Comparison of ENCODE assay signal across 11 cellular contexts in the genomic region with DNA sequence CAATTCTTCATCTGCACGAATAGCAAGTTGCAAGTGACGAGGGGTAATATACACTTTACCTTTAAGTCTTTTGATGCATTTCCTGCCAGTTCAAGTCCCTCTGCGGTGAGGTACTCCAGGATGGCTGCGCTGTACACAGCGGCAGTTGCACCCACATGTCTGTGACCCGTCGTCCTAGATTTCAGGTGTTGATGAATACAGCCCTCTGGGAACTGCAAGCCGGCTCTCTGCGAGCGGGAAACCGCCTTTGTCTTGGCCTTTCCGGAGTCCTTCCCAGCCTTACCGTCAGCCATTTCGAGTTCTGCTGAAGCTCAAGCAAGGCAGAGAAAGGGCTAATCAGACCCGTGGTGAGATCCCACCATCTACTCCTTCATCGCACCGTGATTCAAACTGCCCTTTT. TPM values are rescaled to one million over a fixed set of nuclear protein-coding genes. Genes with fewer than 3 reads are reported as not detected.
A peak's percentile ranks its signal among the peaks of the same experiment; 100 is the strongest.
DNase-seq lines count a peak whose midpoint lies in the region; ATAC-seq and TF ChIP-seq lines count a peak whose summit lies in the region.
"Had no signal": no experiment of that assay in that cellular context is flagged by ENCODE, and none has a peak within 500 bp of the region (broad histone marks: within the 10 kb centered on the region; RNA-seq: fewer than 3 reads in every experiment).

No MANE protein-coding gene starts in this region.

- H3K4me3 Mint-ChIP-seq in CD14-positive monocyte: peak overlapping the region; percentile 23 to 58
- peak overlapping the region; percentile 69 to 95 (median 92) for H3K4me3 Mint-ChIP-seq in naive thymus-derived CD4-positive, alpha-beta T cell

- peaks cover 59% of the 10 kb centered on the region for H3K4me1 Mint-ChIP-seq in CD14-positive monocyte
- H3K4me1 Mint-ChIP-seq in naive thymus-derived CD4-positive, alpha-beta T cell: peaks cover 50 to 92% (median 80%) of the 10 kb centered on the region in 7 donors

- H3K9me3 Mint-ChIP-seq in CD14-positive monocyte: no peaks in the 10 kb centered on the region
- no peaks in the 10 kb centered on the region for H3K9me3 Mint-ChIP-seq in naive thymus-derived CD4-positive, alpha-beta T cell

- peaks cover 12 to 16% of the 10 kb centered on the region in 2 donors for H3K36me3 Mint-ChIP-seq in CD14-positive monocyte
- peaks cover 0 to 33% (median 17%) of the 10 kb centered on the region in 5 donors for H3K36me3 Mint-ChIP-seq in naive thymus-derived CD4-positive, alpha-beta T cell

- DNase-seq in CD14-positive monocyte (ENCODE audit: low spot score) (no peak), T follicular helper cell (ENCODE audit: low read depth) (peak; percentile 56), epidermal melanocyte (ENCODE audit: insufficient read length, low spot score) (no peak), cerebellum (ENCODE audit: low spot score) (no peak), SIG-M5 treated with dmso at 0.1 percent for 504 hours (lab: John Stamatoyannopoulos, UW; ENCODE audit: unreplicated experiment) (no peak), GM10266 (ENCODE audit: extremely low spot score) (no peak)
- DNase-seq in activated T-helper 9 cell treated with anti-CD3 and anti-CD28 coated beads, Interleukin-2, amount 50 U/mL, for 16 hours (ENCODE audit: low read depth): peak; percentile 33
- DNase-seq in naive thymus-derived CD4-positive, alpha-beta T cell: peak; percentile 36 to 83 (median 79)

- CTCF ChIA-PET in naive thymus-derived CD4-positive, alpha-beta T cell (lab: Charles Lee): interaction anchor here (0.6 to 2.6 kb wide), 9 partner anchors 10 to 285 kb away, joined by 3 to 10 read pairs (median 3); no protein-coding TSS in a partner anchor

- H3K4me3 ChIP-seq in naive thymus-derived CD4-positive, alpha-beta T cell (ENCODE audit: low read length): peak overlapping the region; percentile 53
- H3K4me3 ChIP-seq: GM12878 had no signal

- peaks cover 0 to 2% (median 0%) of the 10 kb centered on the region in 3 donors for H3K27me3 Mint-ChIP-seq in CD14-positive monocyte (ENCODE audit: low read depth in 3 of 3)
- no peaks in the 10 kb centered on the region for H3K27me3 Mint-ChIP-seq in naive thymus-derived CD4-positive, alpha-beta T cell

- H3K36me3 ChIP-seq in naive thymus-derived CD4-positive, alpha-beta T cell (ENCODE audit: control insufficient read depth in 2 of 3, insufficient read depth in 3 of 3, low read length in 3 of 3): no peaks in the 10 kb centered on the region

- TF ChIP-seq CTCF in CD14-positive monocyte (IDR thresholded peaks at IDR 0.05) (no peak), GM10266 (IDR thresholded peaks at IDR 0.05; ENCODE audit: control insufficient read depth, insufficient read depth, low read depth, missing control alignments) (no peak)

- intact Hi-C loops in CD14-positive monocyte (cut with micrococcal nuclease): no loop called here
- intact Hi-C loops in naive thymus-derived CD4-positive, alpha-beta T cell (cut with micrococcal nuclease): loop anchor here (1.0 to 10.0 kb wide), 10 partner anchors 11 to 389 kb away; partner anchors contain the start of genes CLYBL (in 1 of the 2), GPR18 (in 1 of the 2) and UBAC2 (in 1 of the 2)

- H3K27ac ChIP-seq in naive thymus-derived CD4-positive, alpha-beta T cell (ENCODE audit: low read depth, low read length): peak overlapping the region; percentile 85

- peak; percentile 82 for ATAC-seq in naive thymus-derived CD4-positive, alpha-beta T cell
- ATAC-seq: sciatic nerve had no signal

- peaks cover 59 to 72% of the 10 kb centered on the region in 2 donors for H3K4me1 ChIP-seq in naive thymus-derived CD4-positive, alpha-beta T cell (ENCODE audit: control insufficient read depth in 2 of 2, insufficient read depth in 2 of 2, low read length in 2 of 2)

- peak overlapping the region in 3 of 7 donors; percentile 14 to 50 (median 37) for H3K27ac Mint-ChIP-seq in CD14-positive monocyte
- H3K27ac Mint-ChIP-seq in naive thymus-derived CD4-positive, alpha-beta T cell: peak overlapping the region; percentile 94 to 100 (median 99)

- POLR2A ChIA-PET in naive thymus-derived CD4-positive, alpha-beta T cell (lab: Charles Lee): interaction anchor here (0.9 to 7.4 kb wide), 15 partner anchors 9 to 222 kb away, joined by 3 to 273 read pairs (median 4); partner anchors contain the start of genes GPR18 and UBAC2

- no peaks in the 10 kb centered on the region for H3K27me3 ChIP-seq in naive thymus-derived CD4-positive, alpha-beta T cell (ENCODE audit: control insufficient read depth in 2 of 2, insufficient read depth in 2 of 2, low read length in 2 of 2)

- no peaks in the 10 kb centered on the region for H3K9me3 ChIP-seq in naive thymus-derived CD4-positive, alpha-beta T cell (ENCODE audit: control insufficient read depth in 2 of 3, low read length in 3 of 3)

RNA-seq across cellular contexts. Expression of gene UBAC2, which starts 14.8 kb away (rescaled TPM):
- polyA plus RNA-seq in CD14-positive monocyte: 100 to 1,000 TPM in 1 of 2 donors, 10 to 100 TPM in 1; 96.7 to 113 TPM
- 100 to 1,000 TPM in 2 of 5 experiments, 10 to 100 TPM in 3; 63.3 to 114 (median 90.2) TPM for total RNA-seq in naive thymus-derived CD4-positive, alpha-beta T cell
- polyA plus RNA-seq in naive thymus-derived CD4-positive, alpha-beta T cell: 100 to 1,000 TPM; 142 TPM
- total RNA-seq in cerebellum: 25.5 TPM

RNA-seq across cellular contexts. Expression of gene GPR18, which starts 42.7 kb away (rescaled TPM):
- 1 to 10 TPM; 1.7 to 2.2 TPM for polyA plus RNA-seq in CD14-positive monocyte
- total RNA-seq in naive thymus-derived CD4-positive, alpha-beta T cell: 10 to 100 TPM; 11.5 to 40.4 (median 21.1) TPM
- polyA plus RNA-seq in naive thymus-derived CD4-positive, alpha-beta T cell: 10 to 100 TPM; 27.9 to 35.9 TPM
- total RNA-seq in cerebellum: not detected
- total RNA-seq: sciatic nerve had no signal
- polyA plus RNA-seq: urinary bladder had no signal

Comparison
In these comparisons a context has a peak if more than half of its experiments do, and no peak if none do; other contexts are left out.
1. DNase-seq: peak in T follicular helper cell (single experiment), activated T-helper 9 cell treated with anti-CD3 and anti-CD28 coated beads, Interleukin-2, amount 50 U/mL, for 16 hours (single experiment) and naive thymus-derived CD4-positive, alpha-beta T cell (9 of 9); none in CD14-positive monocyte (single experiment), epidermal melanocyte (single experiment), cerebellum (single experiment), SIG-M5 treated with dmso at 0.1 percent for 504 hours (single experiment) and GM10266 (single experiment).
2. RNA of gene GPR18, which starts 42.7 kb away (total RNA-seq): 11.5 to 40.4 TPM in naive thymus-derived CD4-positive, alpha-beta T cell; not detected in cerebellum (single experiment); every median in the first group is over 10 times any median in the second.
3. intact Hi-C loops: an anchor here in naive thymus-derived CD4-positive, alpha-beta T cell (1.0 to 10.0 kb wide); none called in CD14-positive monocyte.